Comparison of ENCODE assay signal across 15 cellular contexts in the genomic region with DNA sequence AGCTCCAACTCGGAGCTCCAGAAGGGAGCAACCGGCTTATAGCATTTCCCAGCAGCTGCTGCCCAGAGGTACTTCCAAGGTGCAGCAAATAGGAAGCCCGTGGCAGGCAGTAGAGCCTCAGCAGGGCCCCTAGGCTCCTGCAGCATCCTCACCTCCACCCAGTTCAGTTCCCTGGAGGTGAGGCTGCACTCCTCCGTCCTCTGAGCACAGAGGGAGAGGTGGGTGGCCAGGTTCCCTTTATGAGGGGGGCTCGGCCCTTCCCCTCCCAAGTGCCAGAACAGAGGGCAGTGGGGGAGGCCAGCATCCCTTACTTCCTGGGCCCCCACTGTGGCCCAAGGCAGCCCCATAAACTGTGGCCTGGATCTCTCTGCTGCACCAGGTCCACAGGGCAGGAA.
A peak's percentile ranks its signal among the peaks of the same experiment; 100 is the strongest.
DNase-seq lines count a peak whose midpoint lies in the region; ATAC-seq lines count a peak whose summit lies in the region.
"Had no signal": no experiment of that assay in that cellular context is flagged by ENCODE, and none has a peak within 500 bp of the region (broad histone marks: within the 10 kb centered on the region; RNA-seq: fewer than 3 reads in every experiment).

No MANE protein-coding gene starts in this region.

- intact Hi-C loops in activated naive CD4-positive, alpha-beta T cell treated with anti-CD3 and anti-CD28 coated beads for 36 hours (cut with micrococcal nuclease): no loop called here
- intact Hi-C loops in posterior vena cava (cut with DNase I): loop anchor here in 1 of 2 donors (10.0 kb wide), 1 partner anchor 222 kb away; no protein-coding TSS in a partner anchor

- CTCF ChIA-PET in activated naive CD4-positive, alpha-beta T cell treated with anti-CD3 and anti-CD28 coated beads for 36 hours (lab: Charles Lee): no interaction called here

- H3K4me1 Mint-ChIP-seq in activated naive CD4-positive, alpha-beta T cell treated with anti-CD3 and anti-CD28 coated beads for 36 hours (ENCODE audit: low read depth): no peaks in the 10 kb centered on the region

- no peak for DNase-seq in activated naive CD4-positive, alpha-beta T cell treated with anti-CD3 and anti-CD28 coated beads, Interleukin-2, amount 50 U/mL, for 72 hours (ENCODE audit: low spot score in 2 of 2)
- DNase-seq in activated naive CD4-positive, alpha-beta T cell treated with anti-CD3 and anti-CD28 coated beads for 36 hours: no peak
- DNase-seq in islet precursor cell (peak; percentile 29), posterior vena cava (ENCODE audit: low spot score) (peak; percentile 44), AG08396 (ENCODE audit: low spot score) (no peak)
- DNase-seq: CD4-positive, alpha-beta memory T cell; DMS153; DMS79; GDM1; GOT3; H9 had no signal

- H3K36me3 Mint-ChIP-seq in activated naive CD4-positive, alpha-beta T cell treated with anti-CD3 and anti-CD28 coated beads, Interleukin-2, amount 50 U/mL, for 72 hours: peaks cover 0 to 8% of the 10 kb centered on the region in 2 donors
- H3K36me3 Mint-ChIP-seq in activated naive CD4-positive, alpha-beta T cell treated with anti-CD3 and anti-CD28 coated beads for 36 hours (ENCODE audit: low read depth): no peaks in the 10 kb centered on the region

- H3K27ac Mint-ChIP-seq in activated naive CD4-positive, alpha-beta T cell treated with anti-CD3 and anti-CD28 coated beads, Interleukin-2, amount 50 U/mL, for 72 hours: peak overlapping the region; percentile 44 to 71
- no peak overlapping the region for H3K27ac Mint-ChIP-seq in activated naive CD4-positive, alpha-beta T cell treated with anti-CD3 and anti-CD28 coated beads for 36 hours
- H3K27ac Mint-ChIP-seq: CD4-positive, alpha-beta memory T cell; H9 had no signal

- H3K9me3 Mint-ChIP-seq in activated naive CD4-positive, alpha-beta T cell treated with anti-CD3 and anti-CD28 coated beads, Interleukin-2, amount 50 U/mL, for 72 hours: no peaks in the 10 kb centered on the region
- no peaks in the 10 kb centered on the region for H3K9me3 Mint-ChIP-seq in activated naive CD4-positive, alpha-beta T cell treated with anti-CD3 and anti-CD28 coated beads for 36 hours
- H3K9me3 Mint-ChIP-seq: CD14-positive monocyte; CD4-positive, alpha-beta memory T cell; H9 had no signal

- no peaks in the 10 kb centered on the region for H3K27me3 Mint-ChIP-seq in activated naive CD4-positive, alpha-beta T cell treated with anti-CD3 and anti-CD28 coated beads for 36 hours (ENCODE audit: low read depth)
- H3K27me3 Mint-ChIP-seq: CD4-positive, alpha-beta memory T cell had no signal

- no peak for ATAC-seq in activated naive CD4-positive, alpha-beta T cell treated with anti-CD3 and anti-CD28 coated beads, Interleukin-2, amount 50 U/mL, for 72 hours
- ATAC-seq in HG02870 (IDR thresholded peaks at IDR 0.05; ENCODE audit: unreplicated experiment): no peak
- no peak for ATAC-seq in GM19324 (IDR thresholded peaks at IDR 0.05; ENCODE audit: low FRiP score, unreplicated experiment)
- ATAC-seq: A549 had no signal

- H3K4me3 Mint-ChIP-seq in activated naive CD4-positive, alpha-beta T cell treated with anti-CD3 and anti-CD28 coated beads for 36 hours: no peak overlapping the region
- H3K4me3 Mint-ChIP-seq: CD14-positive monocyte; CD4-positive, alpha-beta memory T cell; H9 had no signal

Comparison
In these comparisons a context has a peak if more than half of its experiments do, and no peak if none do; other contexts are left out.
1. DNase-seq: peak in islet precursor cell (single experiment) and posterior vena cava (single experiment); none in activated naive CD4-positive, alpha-beta T cell treated with anti-CD3 and anti-CD28 coated beads, Interleukin-2, amount 50 U/mL, for 72 hours (0 of 2), activated naive CD4-positive, alpha-beta T cell treated with anti-CD3 and anti-CD28 coated beads for 36 hours (single experiment) and AG08396 (single experiment).